ENCODE assay signal across 1 cellular context in the genomic region with DNA sequence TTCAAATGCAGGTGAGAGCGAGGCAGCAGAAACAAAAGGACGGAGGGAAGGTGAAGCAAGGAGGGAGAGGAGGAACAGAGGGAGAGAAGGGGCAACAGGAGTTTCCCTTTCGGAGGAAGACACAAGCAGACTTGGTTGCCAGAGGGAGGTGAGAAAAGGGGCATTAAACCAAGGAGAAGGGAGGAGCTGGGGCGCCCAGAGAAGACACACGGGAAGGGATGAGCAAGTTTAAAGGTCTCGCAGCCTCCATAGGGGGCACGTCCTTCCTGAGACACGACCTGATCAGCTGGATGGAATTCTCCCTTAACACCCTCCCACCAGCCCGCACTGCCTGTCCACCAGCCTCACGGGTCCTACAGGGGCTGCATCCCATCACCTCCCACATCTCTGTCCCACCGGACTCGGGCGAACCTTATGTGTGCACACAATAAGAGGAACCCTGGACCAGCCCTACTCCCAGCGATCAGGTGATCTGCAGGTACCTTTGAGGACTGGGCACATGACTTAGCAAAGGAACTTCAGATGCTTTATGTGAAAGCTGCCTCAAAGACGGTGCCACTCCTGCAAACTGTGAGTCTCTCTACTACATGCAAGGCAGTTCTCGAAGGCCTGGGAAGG.
TF ChIP-seq lines count a peak whose summit lies in the region.

No MANE protein-coding gene starts in this region.

TF ChIP-seq in IMR-90, 13 proteins besides CTCF, POLR2A, EP300 and RAD21:
- TF ChIP-seq, protein P1, sequence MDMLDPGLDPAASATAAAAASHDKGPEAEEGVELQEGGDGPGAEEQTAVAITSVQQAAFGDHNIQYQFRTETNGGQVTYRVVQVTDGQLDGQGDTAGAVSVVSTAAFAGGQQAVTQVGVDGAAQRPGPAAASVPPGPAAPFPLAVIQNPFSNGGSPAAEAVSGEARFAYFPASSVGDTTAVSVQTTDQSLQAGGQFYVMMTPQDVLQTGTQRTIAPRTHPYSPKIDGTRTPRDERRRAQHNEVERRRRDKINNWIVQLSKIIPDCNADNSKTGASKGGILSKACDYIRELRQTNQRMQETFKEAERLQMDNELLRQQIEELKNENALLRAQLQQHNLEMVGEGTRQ (IDR thresholded peaks at IDR 0.05; ENCODE audit: low read depth, low read length), result no peak
- TF ChIP-seq MXI1 (IDR thresholded peaks at IDR 0.05; ENCODE audit: borderline replicate concordance, low read depth, low read length) (no peak), NFE2L2 (IDR thresholded peaks at IDR 0.05; ENCODE audit: low read depth, low read length) (no peak), SMC3 (IDR thresholded peaks at IDR 0.05; ENCODE audit: low read depth, low read length) (no peak), CEBPB (IDR thresholded peaks at IDR 0.05; ENCODE audit: low read depth, low read length) (no peak), CHD1 (IDR thresholded peaks at IDR 0.05; ENCODE audit: low read depth, low read length) (no peak), MAZ (IDR thresholded peaks at IDR 0.05; ENCODE audit: borderline replicate concordance, low read depth, low read length) (no peak)
TF ChIP-seq in IMR-90: peak in this region for 0.
